In the genomic region with DNA sequence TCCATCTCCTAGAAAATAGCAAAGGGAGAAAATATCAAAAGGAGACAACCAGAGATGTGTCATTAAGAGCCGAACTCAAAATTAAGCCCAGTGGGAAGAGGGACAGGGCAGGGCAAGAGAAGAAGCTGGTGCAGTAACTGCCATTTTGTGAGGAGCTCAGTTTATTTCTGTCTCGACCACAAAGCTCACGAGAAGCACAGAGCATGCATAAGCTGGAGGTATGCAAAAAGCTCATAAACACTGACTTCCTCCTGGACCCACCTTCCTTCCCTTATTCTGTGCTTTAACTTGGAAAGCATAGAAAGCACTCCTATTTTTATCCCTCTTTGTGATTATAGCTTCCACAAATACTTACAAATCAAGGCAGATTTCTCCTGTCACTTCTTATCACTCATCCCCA, we compare ENCODE assay signal across 1 cellular context.
TF ChIP-seq lines count a peak whose summit lies in the region.

No MANE protein-coding gene starts in this region.

TF ChIP-seq in neural cell, 6 proteins besides CTCF, POLR2A, EP300 and RAD21:
- no peak for TF ChIP-seq EZH2 (IDR thresholded peaks at IDR 0.05; ENCODE audit: borderline replicate concordance, insufficient read depth, low read length, poor library complexity, severe bottlenecking)
- TF ChIP-seq, protein P1, sequence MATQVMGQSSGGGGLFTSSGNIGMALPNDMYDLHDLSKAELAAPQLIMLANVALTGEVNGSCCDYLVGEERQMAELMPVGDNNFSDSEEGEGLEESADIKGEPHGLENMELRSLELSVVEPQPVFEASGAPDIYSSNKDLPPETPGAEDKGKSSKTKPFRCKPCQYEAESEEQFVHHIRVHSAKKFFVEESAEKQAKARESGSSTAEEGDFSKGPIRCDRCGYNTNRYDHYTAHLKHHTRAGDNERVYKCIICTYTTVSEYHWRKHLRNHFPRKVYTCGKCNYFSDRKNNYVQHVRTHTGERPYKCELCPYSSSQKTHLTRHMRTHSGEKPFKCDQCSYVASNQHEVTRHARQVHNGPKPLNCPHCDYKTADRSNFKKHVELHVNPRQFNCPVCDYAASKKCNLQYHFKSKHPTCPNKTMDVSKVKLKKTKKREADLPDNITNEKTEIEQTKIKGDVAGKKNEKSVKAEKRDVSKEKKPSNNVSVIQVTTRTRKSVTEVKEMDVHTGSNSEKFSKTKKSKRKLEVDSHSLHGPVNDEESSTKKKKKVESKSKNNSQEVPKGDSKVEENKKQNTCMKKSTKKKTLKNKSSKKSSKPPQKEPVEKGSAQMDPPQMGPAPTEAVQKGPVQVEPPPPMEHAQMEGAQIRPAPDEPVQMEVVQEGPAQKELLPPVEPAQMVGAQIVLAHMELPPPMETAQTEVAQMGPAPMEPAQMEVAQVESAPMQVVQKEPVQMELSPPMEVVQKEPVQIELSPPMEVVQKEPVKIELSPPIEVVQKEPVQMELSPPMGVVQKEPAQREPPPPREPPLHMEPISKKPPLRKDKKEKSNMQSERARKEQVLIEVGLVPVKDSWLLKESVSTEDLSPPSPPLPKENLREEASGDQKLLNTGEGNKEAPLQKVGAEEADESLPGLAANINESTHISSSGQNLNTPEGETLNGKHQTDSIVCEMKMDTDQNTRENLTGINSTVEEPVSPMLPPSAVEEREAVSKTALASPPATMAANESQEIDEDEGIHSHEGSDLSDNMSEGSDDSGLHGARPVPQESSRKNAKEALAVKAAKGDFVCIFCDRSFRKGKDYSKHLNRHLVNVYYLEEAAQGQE (IDR thresholded peaks at IDR 0.05; ENCODE audit: borderline replicate concordance) = no peak
